In genomic region chr10:80501913-80502521, GRCh38 we compare ENCODE assay signal across 9 cellular contexts. TPM values are rescaled to one million over a fixed set of nuclear protein-coding genes. Genes with fewer than 3 reads are reported as not detected.
DNase-seq lines count a peak whose midpoint lies in the region; ATAC-seq and TF ChIP-seq lines count a peak whose summit lies in the region.
"Had no signal": no experiment of that assay in that cellular context is flagged by ENCODE, and none has a peak within 500 bp of the region (broad histone marks: within the 10 kb centered on the region; RNA-seq: fewer than 3 reads in every experiment).

No MANE protein-coding gene starts in this region.

- POLR2A ChIA-PET in CD8-positive, alpha-beta memory T cell (lab: Charles Lee), result no interaction called here

- DNase-seq in CD8-positive, alpha-beta memory T cell, result no peak
- DNase-seq in RWPE2 (ENCODE audit: low spot score) (no peak), nephron progenitor cell (no peak), GDM1 (lab: John Stamatoyannopoulos, UW) (no peak), KBM-7 (no peak)
- no peak for DNase-seq in effector memory CD4-positive, alpha-beta T cell
- DNase-seq: NCI-H1930 had no signal

- peaks cover 0 to under 1% (median 0%) of the 10 kb centered on the region in 5 donors for H3K9me3 Mint-ChIP-seq in CD8-positive, alpha-beta memory T cell
- peaks cover under 1% of the 10 kb centered on the region for H3K9me3 Mint-ChIP-seq in nephron progenitor cell

- CTCF ChIA-PET in CD8-positive, alpha-beta memory T cell (lab: Charles Lee), result interaction anchor here (2.5 to 19.9 kb wide), 4 partner anchors 15 to 124 kb away, joined by 6 to 498 read pairs (median 273); partner anchors contain the start of gene TSPAN14

- TF ChIP-seq CTCF in RWPE2 (IDR thresholded peaks at IDR 0.05; ENCODE audit: poor library complexity, severe bottlenecking), result no peak
- TF ChIP-seq CTCF in nephron progenitor cell (IDR thresholded peaks at IDR 0.05), result no peak

- ATAC-seq in RWPE2 (ENCODE audit: low read depth) (no peak), HG03039 (IDR thresholded peaks at IDR 0.05; ENCODE audit: unreplicated experiment) (no peak), GM18502 (IDR thresholded peaks at IDR 0.05; ENCODE audit: poor library complexity, unreplicated experiment) (no peak)

- H3K36me3 ChIP-seq in CD8-positive, alpha-beta memory T cell (ENCODE audit: insufficient read depth, low read length), result peaks cover 13% of the 10 kb centered on the region
- H3K36me3 ChIP-seq in RWPE2 (ENCODE audit: low read depth), result peaks cover 14% of the 10 kb centered on the region
- H3K36me3 ChIP-seq in effector memory CD4-positive, alpha-beta T cell (ENCODE audit: control insufficient read depth, insufficient read depth, low read length), result peaks cover 19% of the 10 kb centered on the region

- peaks cover 93% of the 10 kb centered on the region for H3K4me1 ChIP-seq in CD8-positive, alpha-beta memory T cell (ENCODE audit: insufficient read depth, low read length)
- peaks cover 99% of the 10 kb centered on the region for H3K4me1 ChIP-seq in RWPE2 (ENCODE audit: insufficient read depth, poor library complexity, severe bottlenecking)
- H3K4me1 ChIP-seq in effector memory CD4-positive, alpha-beta T cell (ENCODE audit: control insufficient read depth, insufficient read depth, low read length, poor library complexity, severe bottlenecking), result peaks cover 84% of the 10 kb centered on the region

- H3K4me3 ChIP-seq in CD8-positive, alpha-beta memory T cell (ENCODE audit: low read length), result no peak overlapping the region
- H3K4me3 ChIP-seq in RWPE2 (ENCODE audit: severe bottlenecking), result no peak overlapping the region
- no peak overlapping the region for H3K4me3 ChIP-seq in effector memory CD4-positive, alpha-beta T cell (ENCODE audit: insufficient read depth, low read depth, low read length, poor library complexity, severe bottlenecking)

- in situ Hi-C loops in KBM-7 (cut with MboI; ENCODE audit: low pct_unique_long_range_greater_than_20kb, low sequenced_read_pairs), result no loop called here

- H3K4me3 Mint-ChIP-seq in CD8-positive, alpha-beta memory T cell, result peak overlapping the region; percentile 31 to 81 (median 50)
- no peak overlapping the region for H3K4me3 Mint-ChIP-seq in nephron progenitor cell

- no peaks in the 10 kb centered on the region for H3K9me3 ChIP-seq in CD8-positive, alpha-beta memory T cell (ENCODE audit: low read length)
- no peaks in the 10 kb centered on the region for H3K9me3 ChIP-seq in RWPE2 (ENCODE audit: severe bottlenecking)
- no peaks in the 10 kb centered on the region for H3K9me3 ChIP-seq in effector memory CD4-positive, alpha-beta T cell (ENCODE audit: control insufficient read depth, low read length)

- H3K36me3 Mint-ChIP-seq in CD8-positive, alpha-beta memory T cell, result peaks cover under 1 to 62% (median 9%) of the 10 kb centered on the region in 3 donors
- H3K36me3 Mint-ChIP-seq in nephron progenitor cell (ENCODE audit: low read depth), result peaks cover 13% of the 10 kb centered on the region

- H3K4me1 Mint-ChIP-seq in CD8-positive, alpha-beta memory T cell, result peaks cover 86 to 93% (median 88%) of the 10 kb centered on the region in 3 donors
- H3K4me1 Mint-ChIP-seq in nephron progenitor cell, result peaks cover 75% of the 10 kb centered on the region

- no peak overlapping the region for H3K27ac ChIP-seq in CD8-positive, alpha-beta memory T cell (ENCODE audit: low read depth, low read length)
- peak overlapping the region; percentile 99 for H3K27ac ChIP-seq in RWPE2 (ENCODE audit: poor library complexity, severe bottlenecking)
- H3K27ac ChIP-seq in effector memory CD4-positive, alpha-beta T cell (ENCODE audit: insufficient read depth, low read length, poor library complexity, severe bottlenecking), result peak overlapping the region; percentile 73

- H3K27ac Mint-ChIP-seq in CD8-positive, alpha-beta memory T cell, result peak overlapping the region; percentile 86 to 96 (median 93)
- H3K27ac Mint-ChIP-seq in nephron progenitor cell, result peak overlapping the region; percentile 44

- no peaks in the 10 kb centered on the region for H3K27me3 Mint-ChIP-seq in CD8-positive, alpha-beta memory T cell
- peaks cover 5% of the 10 kb centered on the region for H3K27me3 Mint-ChIP-seq in nephron progenitor cell (ENCODE audit: low read depth, poor library complexity)

- H3K27me3 ChIP-seq in CD8-positive, alpha-beta memory T cell (ENCODE audit: insufficient read depth, low read length, poor library complexity, severe bottlenecking), result no peaks in the 10 kb centered on the region
- H3K27me3 ChIP-seq in RWPE2 (ENCODE audit: insufficient read depth, poor library complexity, severe bottlenecking), result no peaks in the 10 kb centered on the region
- no peaks in the 10 kb centered on the region for H3K27me3 ChIP-seq in effector memory CD4-positive, alpha-beta T cell (replicated peaks; ENCODE audit: control insufficient read depth, insufficient read depth, low read length, poor library complexity, severe bottlenecking)

RNA-seq across cellular contexts. Expression of gene SH2D4B, which starts 35.7 kb away (rescaled TPM):
- total RNA-seq in CD8-positive, alpha-beta memory T cell, result under 1 TPM; 0.11 to 0.13 TPM
- polyA plus RNA-seq in CD8-positive, alpha-beta memory T cell, result not detected

RNA-seq across cellular contexts. Expression of gene TSPAN14, which starts 47.9 kb away (rescaled TPM):
- total RNA-seq in CD8-positive, alpha-beta memory T cell, result 10 to 100 TPM; 46.1 to 46.8 TPM
- polyA plus RNA-seq in CD8-positive, alpha-beta memory T cell, result 220 TPM
